ENCODE assay signal across 26 cellular contexts in genomic region chr14:34009956-34010355, GRCh38. TPM values are rescaled to one million over a fixed set of nuclear protein-coding genes. Genes with fewer than 3 reads are reported as not detected.
DNase-seq lines count a peak whose midpoint lies in the region; ATAC-seq, FAIRE-seq and TF ChIP-seq lines count a peak whose summit lies in the region.
"Had no signal": no experiment of that assay in that cellular context is flagged by ENCODE, and none has a peak within 500 bp of the region (broad histone marks: within the 10 kb centered on the region; RNA-seq: fewer than 3 reads in every experiment).

No MANE protein-coding gene starts in this region.

- DNase-seq in HepG2 (ENCODE audit: low spot score) (no peak), right lobe of liver (no peak), choroid plexus epithelial cell (ENCODE audit: low read depth) (peak; percentile 4)
- no peak for DNase-seq in NK-92 treated with Interleukin-12 subunit alpha and Interleukin-12 subunit beta, amount 100 ng/mL, for 24 hours (lab: John Stamatoyannopoulos, UW)
- DNase-seq: 8988T; ACHN; BE2C; C1 segment of cervical spinal cord; CD4-positive, alpha-beta memory T cell; CD4-positive, CD25-positive, alpha-beta regulatory T cell; CD8-positive, alpha-beta memory T cell; COR-L47; DMS 273 treated with DMSO at 0.1 percent for 48 hours; DMS153; DMS53; DMS79; DND-41; EL; GDM1 had no signal

- POLR2A ChIA-PET in HepG2 (lab: Yijun Ruan, JAX), result no interaction called here

- H3K4me1 ChIP-seq in HepG2 (ENCODE audit: insufficient read depth, low read length) (peaks cover 24% of the 10 kb centered on the region; the same call in 1 of the 2 replicates), right lobe of liver (no peaks in the 10 kb centered on the region)
- H3K4me1 ChIP-seq: BE2C had no signal

- H2AFZ ChIP-seq in HepG2 (ENCODE audit: low read length), result no peak overlapping the region

- H3K27ac ChIP-seq in HepG2 (ENCODE audit: extremely low read length, insufficient read depth, low read length) (no peak overlapping the region), right lobe of liver (no peak overlapping the region)
- H3K27ac ChIP-seq: BLaER1 had no signal

- TF ChIP-seq POLR2A in HepG2 (IDR thresholded peaks at IDR 0.05; ENCODE audit: insufficient read depth in 1 of 2, low read depth in 2 of 2, low read length in 2 of 2) (no peak), right lobe of liver (IDR thresholded peaks at IDR 0.05) (no peak)

- WGBS in HepG2 (ENCODE audit: low lambda C conversion rate), result 60% methylated on average over 5 of the region's 5 CpGs
- WGBS in right lobe of liver (ENCODE audit: insufficient coverage, low coverage, low lambda C conversion rate, missing lambda C conversion rate), result 73% methylated on average over 5 of the region's 5 CpGs

- intact Hi-C loops in HepG2 (cut with micrococcal nuclease; ENCODE audit: unreplicated experiment), result no loop called here
- intact Hi-C loops in right lobe of liver (cut with DNase I), result no loop called here

- in situ Hi-C loops in HepG2 (cut with HindIII; ENCODE audit: extremely low pct_ligation_motif_present, low pct_unique_long_range_greater_than_20kb), result no loop called here

- no peaks in the 10 kb centered on the region for H4K20me1 ChIP-seq in HepG2 (ENCODE audit: insufficient read depth, low read length)
- H4K20me1 ChIP-seq: BLaER1 had no signal

- H3K27me3 ChIP-seq in HepG2 (ENCODE audit: control insufficient read depth in 1 of 2, insufficient read depth in 2 of 2, low read length in 2 of 2), result peaks cover 5 to 39% of the 10 kb centered on the region in 2 experiments; a peak in 4 of 5 replicates
- H3K27me3 ChIP-seq in right lobe of liver, result no peaks in the 10 kb centered on the region
- H3K27me3 ChIP-seq: BE2C, BLaER1 had no signal

- CTCF ChIA-PET in HepG2 (lab: Yijun Ruan, JAX; ENCODE audit: low intra/inter-chr PET ratio, low total read pairs), result no interaction called here

- no peaks in the 10 kb centered on the region for H3K36me3 ChIP-seq in HepG2 (replicated peaks in 1 of 2; ENCODE audit: control insufficient read depth in 1 of 2, insufficient read depth in 2 of 2, low read length in 2 of 2)
- H3K36me3 ChIP-seq in right lobe of liver, result no peaks in the 10 kb centered on the region
- H3K36me3 ChIP-seq: BE2C, BLaER1 had no signal

- TF ChIP-seq RAD21 in HepG2 (CRISPR knock-in tag; IDR thresholded peaks at IDR 0.05) (no peak), Ishikawa (IDR thresholded peaks at IDR 0.05; ENCODE audit: low read depth) (no peak)

- no peak overlapping the region for H3K9ac ChIP-seq in HepG2 (ENCODE audit: insufficient read depth, low read depth, low read length)
- H3K9ac ChIP-seq: BLaER1 had no signal

- TF ChIP-seq CTCF in HepG2 (CRISPR knock-in tag; IDR thresholded peaks at IDR 0.05), result no peak
- no peak for TF ChIP-seq CTCF in right lobe of liver (IDR thresholded peaks at IDR 0.05)
- no peak for TF ChIP-seq CTCF in choroid plexus epithelial cell (conservative IDR thresholded peaks at IDR 0.05; ENCODE audit: low read depth, low read length)

- TF ChIP-seq EP300 in HepG2 (IDR thresholded peaks at IDR 0.05; ENCODE audit: low read depth in 2 of 2, low read length in 2 of 2) (no peak), HepG2 (CRISPR knock-in tag; IDR thresholded peaks at IDR 0.05; ENCODE audit: borderline replicate concordance) (no peak), Ishikawa (IDR thresholded peaks at IDR 0.05; ENCODE audit: borderline replicate concordance) (no peak)

- ATAC-seq in HepG2, result no peak
- no peak for ATAC-seq in right lobe of liver
- no peak for ATAC-seq in GM19463 (IDR thresholded peaks at IDR 0.05; ENCODE audit: unreplicated experiment)
- ATAC-seq: GM12878 had no signal

- H3K4me2 ChIP-seq in HepG2 (ENCODE audit: low read depth, low read length), result no peak overlapping the region
- H3K4me2 ChIP-seq: BLaER1 had no signal

- BruUV-seq in HepG2 (replicated peaks; lab: Mats Ljungman, UMichigan), result no TSS peak

- H3K79me2 ChIP-seq in HepG2 (ENCODE audit: insufficient read depth, low read length), result no peaks in the 10 kb centered on the region

- H3K9me3 ChIP-seq in HepG2 (ENCODE audit: low read length) (no peaks in the 10 kb centered on the region), right lobe of liver (no peaks in the 10 kb centered on the region)
- H3K9me3 ChIP-seq: BE2C, BLaER1 had no signal

- FAIRE-seq in HepG2 (lab: Jason Lieb, UNC), result no peak
- FAIRE-seq: A204.1, GM12878, GM12892, GM18507 had no signal

- H3K4me3 ChIP-seq in HepG2 (replicated peaks in 1 of 3; ENCODE audit: insufficient read depth in 1 of 3, low read depth in 2 of 3, low read length in 3 of 3), result no peak overlapping the region
- no peak overlapping the region for H3K4me3 ChIP-seq in right lobe of liver
- H3K4me3 ChIP-seq in choroid plexus epithelial cell (ENCODE audit: low read depth, low read length), result no peak overlapping the region
- H3K4me3 ChIP-seq: BLaER1, GM12878 had no signal

TF ChIP-seq in HepG2, 621 proteins besides CTCF, POLR2A, EP300 and RAD21:
- TF ChIP-seq TBL1XR1 (IDR thresholded peaks at IDR 0.05; ENCODE audit: borderline replicate concordance, low read length, partially characterized antibody) (no peak), CEBPB (IDR thresholded peaks at IDR 0.05; ENCODE audit: borderline replicate concordance, low read depth, low read length) (peak; percentile 88)
TF ChIP-seq in HepG2: peak in this region for 1.

TF ChIP-seq in Ishikawa, 13 proteins besides CTCF, POLR2A, EP300 and RAD21:
- TF ChIP-seq CEBPB (IDR thresholded peaks at IDR 0.05) (0 out of 2 replicates have a peak, but pooled peaks have one; percentile 38), MAX (IDR thresholded peaks at IDR 0.05) (no peak)

RNA-seq across cellular contexts. Expression of gene EGLN3, which starts 59.1 kb away (rescaled TPM):
- total RNA-seq in HepG2 (2016; rRNA removed; fragmentation: Illumina TruSeq; extraction: Trizol) (0.18 TPM in 2 replicates), right lobe of liver (10 to 100 TPM in 1 of 6 experiments, 1 to 10 TPM in 5; 1.9 to 25.4 (median 2.1) TPM)
- not detected in 2 replicates for total RNA-seq in HepG2 (2016; cell fraction: cytosol; rRNA removed; fragmentation: Illumina TruSeq; extraction: Trizol; ENCODE audit: low read depth)
- 0.13 and 0.39 TPM in 2 replicates for total RNA-seq in HepG2 (2016; cell fraction: insoluble cytoplasmic fraction; rRNA removed; fragmentation: Illumina TruSeq; extraction: Trizol)
- total RNA-seq in HepG2 (2016; cell fraction: membrane; rRNA removed; fragmentation: Illumina TruSeq; extraction: Trizol), result 0.07 and 0.12 TPM in 2 replicates
- total RNA-seq in HepG2 (2016; cell fraction: nucleus; rRNA removed; fragmentation: Illumina TruSeq; extraction: Trizol), result not detected in 2 replicates
- polyA plus RNA-seq in HepG2 (2011; rRNA removed), result 27.3 and 30.1 TPM in 2 replicates
- polyA plus RNA-seq in HepG2 (2011; cell fraction: cytosol; rRNA removed), result 13.7 and 27.8 TPM in 2 replicates
- polyA plus RNA-seq in HepG2 (2011; cell fraction: nucleus; rRNA removed), result 14.1 and 18.4 TPM in 2 replicates
- 89.8 and 101 TPM in 2 replicates for polyA plus RNA-seq in HepG2 (2012)
- not detected in 2 replicates for polyA plus RNA-seq in HepG2 (2016; cell fraction: cytosol; fragmentation: Illumina TruSeq; extraction: Trizol; ENCODE audit: low read depth)
- 0.11 and 0.19 TPM in 2 replicates for polyA plus RNA-seq in HepG2 (2016; cell fraction: insoluble cytoplasmic fraction; fragmentation: Illumina TruSeq; extraction: Trizol; ENCODE audit: low read depth)
- 0.17 TPM in 1 of 2 replicates, not detected in the other for polyA plus RNA-seq in HepG2 (2016; cell fraction: membrane; fragmentation: Illumina TruSeq; extraction: Trizol; ENCODE audit: low read depth)
- not detected in 2 replicates for polyA plus RNA-seq in HepG2 (2016; cell fraction: nucleus; fragmentation: Illumina TruSeq; extraction: Trizol; ENCODE audit: insufficient read depth, low read depth)
- polyA minus RNA-seq in HepG2 (2011; rRNA and poly(A)+ RNA removed; ENCODE audit: low replicate concordance), result 8.9 and 29.0 TPM in 2 replicates
- 24.4 and 43.2 TPM in 2 replicates for polyA minus RNA-seq in HepG2 (2011; cell fraction: cytosol; rRNA and poly(A)+ RNA removed)
- 23.8 and 49.0 TPM in 2 replicates for polyA minus RNA-seq in HepG2 (2011; cell fraction: nucleus; rRNA and poly(A)+ RNA removed)
